In genomic region chr2:119512946-119513345, GRCh38 we compare ENCODE assay signal across 31 cellular contexts. TPM values are rescaled to one million over a fixed set of nuclear protein-coding genes. Genes with fewer than 3 reads are reported as not detected.
"Had no signal": no experiment of that assay in that cellular context is flagged by ENCODE, and none has a peak within 500 bp of the region (broad histone marks: within the 10 kb centered on the region; RNA-seq: fewer than 3 reads in every experiment).

No MANE protein-coding gene starts in this region.

- H3K27me3 ChIP-seq: colonic mucosa, gastrocnemius medialis, left lung had no signal

- H3K4me1 ChIP-seq: colonic mucosa, esophagus squamous epithelium, gastrocnemius medialis, heart right ventricle, left lung, lower lobe of right lung had no signal

- H3K36me3 ChIP-seq: colonic mucosa, esophagus squamous epithelium, gastrocnemius medialis, heart right ventricle, left lung, lower lobe of right lung had no signal

- H3K4me3 ChIP-seq: colonic mucosa, esophagus squamous epithelium, gastrocnemius medialis, heart right ventricle, left lung, lower lobe of right lung, mucosa of descending colon had no signal

- FAIRE-seq: endometrium, keratinocyte had no signal

- H3K27ac ChIP-seq: colonic mucosa, epithelial cell of prostate, esophagus squamous epithelium, gastrocnemius medialis, heart right ventricle, left lung, lower lobe of right lung had no signal

- ATAC-seq: effector memory CD8-positive, alpha-beta T cell; esophagus mucosa; gastrocnemius medialis; heart right ventricle; left cardiac atrium; left lung; left ventricle myocardium superior; lower lobe of right lung; mucosa of descending colon had no signal

- DNase-seq: colonic mucosa; cortex of kidney; effector CD8-positive, alpha-beta T cell; effector memory CD8-positive, alpha-beta T cell; endodermal cell; erythroblast; esophagus squamous epithelium; foreskin fibroblast; foreskin melanocyte; gastrocnemius medialis; glutamatergic neuron; head of caudate nucleus; heart right ventricle; hippocampal formation; left cardiac atrium; left lung; left ventricle myocardium superior; lower lobe of right lung; mesenchymal stem cell; mucosa of descending colon had no signal

- H3K9me3 ChIP-seq: colonic mucosa, esophagus squamous epithelium, gastrocnemius medialis, heart right ventricle, left lung, lower lobe of right lung, mucosa of descending colon had no signal

RNA-seq across cellular contexts. Expression of gene SCTR, which starts 11.3 kb away (rescaled TPM):
- total RNA-seq: dermis microvascular lymphatic vessel endothelial cell, esophagus mucosa, esophagus squamous epithelium, gastrocnemius medialis, glomerular endothelial cell, kidney epithelial cell, lower leg skin, lung microvascular endothelial cell, mesenteric fat pad, myocyte had no signal
- polyA plus RNA-seq: keratinocyte had no signal

RNA-seq across cellular contexts. Expression of gene CFAP221, which starts 31.3 kb away (rescaled TPM):
- total RNA-seq: colonic mucosa, dermis microvascular lymphatic vessel endothelial cell, esophagus mucosa, gastrocnemius medialis, lower leg skin, lung microvascular endothelial cell, myocyte had no signal
- polyA plus RNA-seq: keratinocyte had no signal
